In genomic region chr7:100673942-100674431, GRCh38 we compare ENCODE assay signal across 8 cellular contexts. TPM values are rescaled to one million over a fixed set of nuclear protein-coding genes. Genes with fewer than 3 reads are reported as not detected.
A peak's percentile ranks its signal among the peaks of the same experiment; 100 is the strongest.
DNase-seq lines count a peak whose midpoint lies in the region; TF ChIP-seq lines count a peak whose summit lies in the region.

No MANE protein-coding gene starts in this region.

- peaks cover 6% of the 10 kb centered on the region for H3K4me1 ChIP-seq in neuron (ENCODE audit: insufficient read depth, low read length)

- H3K36me3 Mint-ChIP-seq in activated T-cell treated with anti-CD3 and anti-CD28 coated beads, Interleukin-2, amount 50 U/mL, for 24 hours (ENCODE audit: low read depth) = peaks cover 34% of the 10 kb centered on the region

- no peaks in the 10 kb centered on the region for H3K9me3 Mint-ChIP-seq in activated T-cell treated with anti-CD3 and anti-CD28 coated beads, Interleukin-2, amount 50 U/mL, for 24 hours

- H3K4me1 Mint-ChIP-seq in activated T-cell treated with anti-CD3 and anti-CD28 coated beads, Interleukin-2, amount 50 U/mL, for 24 hours (ENCODE audit: low read depth) = peaks cover 19% of the 10 kb centered on the region

- H3K36me3 ChIP-seq in neuron (ENCODE audit: insufficient read depth, low read length) = peaks cover 25% of the 10 kb centered on the region

- peak overlapping the region; percentile 94 for H3K27ac Mint-ChIP-seq in activated T-cell treated with anti-CD3 and anti-CD28 coated beads, Interleukin-2, amount 50 U/mL, for 24 hours

- H2AFZ ChIP-seq in neuron (ENCODE audit: low read depth, low read length) = peak overlapping the region; percentile 18

- H3K9me3 ChIP-seq in neuron (ENCODE audit: low read length) = no peaks in the 10 kb centered on the region

- H3K27me3 Mint-ChIP-seq in activated T-cell treated with anti-CD3 and anti-CD28 coated beads, Interleukin-2, amount 50 U/mL, for 24 hours = no peaks in the 10 kb centered on the region

- peak; percentile 64 for DNase-seq in NCI-H82 (lab: John Stamatoyannopoulos, UW)
- no peak for DNase-seq in NCI-H82 treated with DMSO at 0.1 percent for 48 hours (lab: John Stamatoyannopoulos, UW; ENCODE audit: unreplicated experiment)
- peak; percentile 32 for DNase-seq in LHCN-M2 (ENCODE audit: low read depth)
- DNase-seq in activated T-cell treated with anti-CD3 and anti-CD28 coated beads, Interleukin-2, amount 50 U/mL, for 24 hours = no peak
- peak; percentile 25 for DNase-seq in fibroblast of mammary gland (ENCODE audit: low read depth)
- DNase-seq in NCI-H748 treated with DMSO at 0.1 percent for 48 hours (lab: John Stamatoyannopoulos, UW) = no peak
- no peak for DNase-seq in T1000 (lab: John Stamatoyannopoulos, UW)

- peak overlapping the region; percentile 96 for H3K4me3 Mint-ChIP-seq in activated T-cell treated with anti-CD3 and anti-CD28 coated beads, Interleukin-2, amount 50 U/mL, for 24 hours

- H3K27me3 ChIP-seq in neuron (ENCODE audit: insufficient read depth, low read length) = no peaks in the 10 kb centered on the region

- TF ChIP-seq CTCF in fibroblast of mammary gland (conservative IDR thresholded peaks at IDR 0.05; ENCODE audit: control insufficient read depth, insufficient read depth, low read depth, low read length) = no peak

- H3K4me3 ChIP-seq in fibroblast of mammary gland (ENCODE audit: control insufficient read depth, low read depth, low read length) (peak overlapping the region; percentile 71), neuron (ENCODE audit: low read length) (peak overlapping the region; percentile 97)

RNA-seq across cellular contexts. Expression of gene GNB2, which starts 0.4 kb away (rescaled TPM):
- 176 and 205 TPM in 2 replicates for total RNA-seq in LHCN-M2 (2014; rRNA removed)
- 549 TPM for polyA plus RNA-seq in LHCN-M2 (2012)

RNA-seq across cellular contexts. Expression of gene ACTL6B, which starts 17.7 kb away (rescaled TPM):
- not detected in 2 replicates for total RNA-seq in LHCN-M2 (2014; rRNA removed)
- not detected for polyA plus RNA-seq in LHCN-M2 (2012)

RNA-seq across cellular contexts. Expression of gene GIGYF1, which starts 20.1 kb away (rescaled TPM):
- total RNA-seq in LHCN-M2 (2014; rRNA removed) = 23.3 and 28.0 TPM in 2 replicates
- 9.6 TPM for polyA plus RNA-seq in LHCN-M2 (2012)

RNA-seq across cellular contexts. Expression of gene POP7, which starts 31.9 kb away (rescaled TPM):
- total RNA-seq in LHCN-M2 (2014; rRNA removed) = 66.3 and 68.8 TPM in 2 replicates
- polyA plus RNA-seq in LHCN-M2 (2012) = 76.4 TPM

RNA-seq across cellular contexts. Expression of gene TFR2, which starts 32.6 kb away (rescaled TPM):
- 1.3 TPM in 2 replicates for total RNA-seq in LHCN-M2 (2014; rRNA removed)
- 0.34 TPM for polyA plus RNA-seq in LHCN-M2 (2012)

Comparison
In these comparisons a context has a peak if more than half of its experiments do, and no peak if none do; other contexts are left out.
1. DNase-seq: peak in NCI-H82 (single experiment), LHCN-M2 (single experiment) and fibroblast of mammary gland (single experiment); none in NCI-H82 treated with DMSO at 0.1 percent for 48 hours (single experiment), activated T-cell treated with anti-CD3 and anti-CD28 coated beads, Interleukin-2, amount 50 U/mL, for 24 hours (single experiment), NCI-H748 treated with DMSO at 0.1 percent for 48 hours (single experiment) and T1000 (single experiment).